9 cellular contexts compared by ENCODE assay signal in genomic region chr12:53985900-53986685, GRCh38. TPM values are rescaled to one million over a fixed set of nuclear protein-coding genes. Genes with fewer than 3 reads are reported as not detected.
DNase-seq lines count a peak whose midpoint lies in the region; ATAC-seq and TF ChIP-seq lines count a peak whose summit lies in the region.
"Had no signal": no experiment of that assay in that cellular context is flagged by ENCODE, and none has a peak within 500 bp of the region (broad histone marks: within the 10 kb centered on the region; RNA-seq: fewer than 3 reads in every experiment).

No MANE protein-coding gene starts in this region.

- peaks cover 6% of the 10 kb centered on the region for H3K9me3 Mint-ChIP-seq in dendritic cell treated with granulocyte-macrophage colony-stimulating factor and Interleukin-4, amounts not matched to agents 40 ng/mL and 50 ng/mL, for 4 days
- no peaks in the 10 kb centered on the region for H3K9me3 Mint-ChIP-seq in natural killer cell
- H3K9me3 Mint-ChIP-seq in activated T-helper 1 cell treated with anti-CD3 and anti-CD28 coated beads, Interleukin-12 subunit alpha, Interleukin-12 subunit beta, Interleukin-2, Interleukin-4 antibody, amounts not matched to agents 30 ng/mL and 10 ng/mL and 1 ng/mL, durations not matched to agents 14 hours and 24 hours and 36 hours, result no peaks in the 10 kb centered on the region

- CTCF ChIA-PET in BJ (lab: Yijun Ruan, JAX), result interaction anchor here (0.8 to 5.8 kb wide), 29 partner anchors 10 to 418 kb away, joined by 3 to 90 read pairs (median 6); partner anchors contain the start of genes HOXC5, HOXC8 and HOXC9

- ATAC-seq in natural killer cell, result peak; percentile 52 to 71 (median 66)
- ATAC-seq in GM21526 (IDR thresholded peaks at IDR 0.05; ENCODE audit: low FRiP score, unreplicated experiment), result no peak
- ATAC-seq in GM21529 (IDR thresholded peaks at IDR 0.05; ENCODE audit: unreplicated experiment), result no peak
- ATAC-seq in GM21576 (IDR thresholded peaks at IDR 0.05; ENCODE audit: unreplicated experiment), result no peak

- no peaks in the 10 kb centered on the region for H3K36me3 Mint-ChIP-seq in dendritic cell treated with granulocyte-macrophage colony-stimulating factor and Interleukin-4, amounts not matched to agents 40 ng/mL and 50 ng/mL, for 4 days (ENCODE audit: low read depth)
- peaks cover 5% of the 10 kb centered on the region for H3K36me3 Mint-ChIP-seq in natural killer cell
- H3K36me3 Mint-ChIP-seq in activated T-helper 1 cell treated with anti-CD3 and anti-CD28 coated beads, Interleukin-12 subunit alpha, Interleukin-12 subunit beta, Interleukin-2, Interleukin-4 antibody, amounts not matched to agents 30 ng/mL and 10 ng/mL and 1 ng/mL, durations not matched to agents 14 hours and 24 hours and 36 hours (ENCODE audit: low read depth), result no peaks in the 10 kb centered on the region

- H3K4me1 Mint-ChIP-seq in dendritic cell treated with granulocyte-macrophage colony-stimulating factor and Interleukin-4, amounts not matched to agents 40 ng/mL and 50 ng/mL, for 4 days (ENCODE audit: low read depth), result peaks cover 32% of the 10 kb centered on the region
- H3K4me1 Mint-ChIP-seq in natural killer cell, result peaks cover 30 to 49% of the 10 kb centered on the region in 2 donors
- peaks cover 25% of the 10 kb centered on the region for H3K4me1 Mint-ChIP-seq in activated T-helper 1 cell treated with anti-CD3 and anti-CD28 coated beads, Interleukin-12 subunit alpha, Interleukin-12 subunit beta, Interleukin-2, Interleukin-4 antibody, amounts not matched to agents 30 ng/mL and 10 ng/mL and 1 ng/mL, durations not matched to agents 14 hours and 24 hours and 36 hours (ENCODE audit: low read depth)

- peak overlapping the region; percentile 20 for H3K4me3 Mint-ChIP-seq in dendritic cell treated with granulocyte-macrophage colony-stimulating factor and Interleukin-4, amounts not matched to agents 40 ng/mL and 50 ng/mL, for 4 days
- H3K4me3 Mint-ChIP-seq in natural killer cell, result peak overlapping the region; percentile 67
- no peak overlapping the region for H3K4me3 Mint-ChIP-seq in activated T-helper 1 cell treated with anti-CD3 and anti-CD28 coated beads, Interleukin-12 subunit alpha, Interleukin-12 subunit beta, Interleukin-2, Interleukin-4 antibody, amounts not matched to agents 30 ng/mL and 10 ng/mL and 1 ng/mL, durations not matched to agents 14 hours and 24 hours and 36 hours

- intact Hi-C loops in dendritic cell treated with granulocyte-macrophage colony-stimulating factor and Interleukin-4, amounts not matched to agents 40 ng/mL and 50 ng/mL, for 4 days (cut with micrococcal nuclease), result no loop called here
- intact Hi-C loops in natural killer cell (cut with micrococcal nuclease), result loop anchor here (10.0 kb wide), 1 partner anchor 191 kb away; no protein-coding TSS in a partner anchor
- intact Hi-C loops in activated T-helper 1 cell treated with anti-CD3 and anti-CD28 coated beads, Interleukin-12 subunit alpha, Interleukin-12 subunit beta, Interleukin-2, Interleukin-4 antibody, amounts not matched to agents 30 ng/mL and 10 ng/mL and 1 ng/mL, durations not matched to agents 14 hours and 24 hours and 36 hours (cut with micrococcal nuclease), result loop anchor here (10.0 kb wide), 1 partner anchor 51 kb away; the partner anchor contains the start of gene HOXC13

- TF ChIP-seq CTCF in BJ (IDR thresholded peaks at IDR 0.05; ENCODE audit: insufficient read depth, low read depth, low read length) (no peak), natural killer cell (IDR thresholded peaks at IDR 0.05) (no peak)

- H3K36me3 ChIP-seq in BJ (ENCODE audit: control insufficient read depth, insufficient read depth, low read length), result no peaks in the 10 kb centered on the region; the same call in 1 of the 2 replicates

- H3K4me3 ChIP-seq in BJ (ENCODE audit: low read depth, low read length), result peak overlapping the region; percentile 60

- no peak overlapping the region for H3K27ac Mint-ChIP-seq in dendritic cell treated with granulocyte-macrophage colony-stimulating factor and Interleukin-4, amounts not matched to agents 40 ng/mL and 50 ng/mL, for 4 days
- H3K27ac Mint-ChIP-seq in natural killer cell, result peak overlapping the region; percentile 63 to 72
- no peak overlapping the region for H3K27ac Mint-ChIP-seq in activated T-helper 1 cell treated with anti-CD3 and anti-CD28 coated beads, Interleukin-12 subunit alpha, Interleukin-12 subunit beta, Interleukin-2, Interleukin-4 antibody, amounts not matched to agents 30 ng/mL and 10 ng/mL and 1 ng/mL, durations not matched to agents 14 hours and 24 hours and 36 hours

- DNase-seq in BJ (ENCODE audit: low read depth), result no peak
- DNase-seq in HT1080 (ENCODE audit: low read depth), result peak; percentile 37
- DNase-seq in natural killer cell, result no peak
- no peak for DNase-seq in activated T-helper 1 cell treated with anti-CD3 and anti-CD28 coated beads, Interleukin-12 subunit alpha, Interleukin-12 subunit beta, Interleukin-2, Interleukin-4 antibody, amounts not matched to agents 30 ng/mL and 10 ng/mL and 1 ng/mL, durations not matched to agents 14 hours and 24 hours and 36 hours (ENCODE audit: low spot score)

- peaks cover 99% of the 10 kb centered on the region for H3K27me3 Mint-ChIP-seq in dendritic cell treated with granulocyte-macrophage colony-stimulating factor and Interleukin-4, amounts not matched to agents 40 ng/mL and 50 ng/mL, for 4 days
- peaks cover 88 to 90% of the 10 kb centered on the region in 2 donors for H3K27me3 Mint-ChIP-seq in natural killer cell (ENCODE audit: low read depth in 2 of 2)
- H3K27me3 Mint-ChIP-seq in activated T-helper 1 cell treated with anti-CD3 and anti-CD28 coated beads, Interleukin-12 subunit alpha, Interleukin-12 subunit beta, Interleukin-2, Interleukin-4 antibody, amounts not matched to agents 30 ng/mL and 10 ng/mL and 1 ng/mL, durations not matched to agents 14 hours and 24 hours and 36 hours (ENCODE audit: insufficient read depth), result peaks cover 93% of the 10 kb centered on the region

- POLR2A ChIA-PET in BJ (lab: Charles Lee), result no interaction called here

- peaks cover 3% of the 10 kb centered on the region; the same call in 1 of the 2 replicates for H3K27me3 ChIP-seq in BJ (ENCODE audit: control insufficient read depth, insufficient read depth, low read length)

RNA-seq across cellular contexts. Expression of gene HOXC10, which starts 1.1 kb away (rescaled TPM):
- polyA plus RNA-seq in BJ (2011; rRNA removed), result 13.9 and 14.9 TPM in 2 replicates
- 5.2 and 10.6 TPM in 2 replicates for polyA minus RNA-seq in BJ (2011; rRNA and poly(A)+ RNA removed)
- total RNA-seq in HT1080 (2014; rRNA removed; shearing (Covaris generic)), result 2.7 and 3.8 TPM in 2 replicates
- 11.5 and 13.8 TPM in 2 replicates for polyA plus RNA-seq in HT1080 (2015; cell fraction: cytosol; rRNA removed)
- 2.5 and 5.9 TPM in 2 replicates for polyA plus RNA-seq in HT1080 (2015; cell fraction: nucleus; rRNA removed)
- not detected for total RNA-seq in natural killer cell
- total RNA-seq in activated T-helper 1 cell treated with anti-CD3 and anti-CD28 coated beads, Interleukin-12 subunit alpha, Interleukin-12 subunit beta, Interleukin-2, Interleukin-4 antibody, amounts not matched to agents 30 ng/mL and 10 ng/mL and 1 ng/mL, durations not matched to agents 14 hours and 24 hours and 36 hours, result not detected in 2 replicates
- total RNA-seq: cerebellum had no signal

RNA-seq across cellular contexts. Expression of gene HOTAIR, which starts 11.3 kb away (rescaled TPM):
- polyA plus RNA-seq in BJ (2011; rRNA removed), result 11.4 and 18.9 TPM in 2 replicates
- polyA minus RNA-seq in BJ (2011; rRNA and poly(A)+ RNA removed), result 1.2 and 1.5 TPM in 2 replicates
- total RNA-seq in HT1080 (2014; rRNA removed; shearing (Covaris generic)), result 0.88 TPM in 1 of 2 replicates, not detected in the other
- polyA plus RNA-seq in HT1080 (2015; cell fraction: cytosol; rRNA removed), result 0.10 and 0.24 TPM in 2 replicates
- polyA plus RNA-seq in HT1080 (2015; cell fraction: nucleus; rRNA removed), result 0.39 and 2.3 TPM in 2 replicates
- not detected for total RNA-seq in natural killer cell
- not detected in 2 replicates for total RNA-seq in activated T-helper 1 cell treated with anti-CD3 and anti-CD28 coated beads, Interleukin-12 subunit alpha, Interleukin-12 subunit beta, Interleukin-2, Interleukin-4 antibody, amounts not matched to agents 30 ng/mL and 10 ng/mL and 1 ng/mL, durations not matched to agents 14 hours and 24 hours and 36 hours
- total RNA-seq: cerebellum had no signal

RNA-seq across cellular contexts. Expression of gene HOXC11, which starts 13.2 kb away (rescaled TPM):
- polyA plus RNA-seq in BJ (2011; rRNA removed), result 3.2 and 4.9 TPM in 2 replicates
- 2.7 and 2.9 TPM in 2 replicates for polyA minus RNA-seq in BJ (2011; rRNA and poly(A)+ RNA removed)
- not detected in 2 replicates for total RNA-seq in HT1080 (2014; rRNA removed; shearing (Covaris generic))
- polyA plus RNA-seq in HT1080 (2015; cell fraction: cytosol; rRNA removed), result 0.20 and 0.41 TPM in 2 replicates
- 0.24 and 0.41 TPM in 2 replicates for polyA plus RNA-seq in HT1080 (2015; cell fraction: nucleus; rRNA removed)
- not detected for total RNA-seq in natural killer cell
- not detected in 2 replicates for total RNA-seq in activated T-helper 1 cell treated with anti-CD3 and anti-CD28 coated beads, Interleukin-12 subunit alpha, Interleukin-12 subunit beta, Interleukin-2, Interleukin-4 antibody, amounts not matched to agents 30 ng/mL and 10 ng/mL and 1 ng/mL, durations not matched to agents 14 hours and 24 hours and 36 hours
- total RNA-seq: cerebellum had no signal

RNA-seq across cellular contexts. Expression of gene HOXC9, which starts 13.9 kb away (rescaled TPM):
- polyA plus RNA-seq in BJ (2011; rRNA removed), result 1.2 and 1.8 TPM in 2 replicates
- 0.19 and 0.41 TPM in 2 replicates for polyA minus RNA-seq in BJ (2011; rRNA and poly(A)+ RNA removed)
- total RNA-seq in HT1080 (2014; rRNA removed; shearing (Covaris generic)), result 9.7 and 12.2 TPM in 2 replicates
- 5.6 and 7.5 TPM in 2 replicates for polyA plus RNA-seq in HT1080 (2015; cell fraction: cytosol; rRNA removed)
- polyA plus RNA-seq in HT1080 (2015; cell fraction: nucleus; rRNA removed), result 6.2 and 6.7 TPM in 2 replicates
- total RNA-seq in natural killer cell, result not detected
- not detected in 2 replicates for total RNA-seq in activated T-helper 1 cell treated with anti-CD3 and anti-CD28 coated beads, Interleukin-12 subunit alpha, Interleukin-12 subunit beta, Interleukin-2, Interleukin-4 antibody, amounts not matched to agents 30 ng/mL and 10 ng/mL and 1 ng/mL, durations not matched to agents 14 hours and 24 hours and 36 hours
- total RNA-seq: cerebellum had no signal

RNA-seq across cellular contexts. Expression of gene HOXC8, which starts 22.7 kb away (rescaled TPM):
- polyA plus RNA-seq in BJ (2011; rRNA removed), result 1.6 and 1.8 TPM in 2 replicates
- polyA minus RNA-seq in BJ (2011; rRNA and poly(A)+ RNA removed), result 0.51 and 0.62 TPM in 2 replicates
- 1.9 and 2.9 TPM in 2 replicates for total RNA-seq in HT1080 (2014; rRNA removed; shearing (Covaris generic))
- 5.6 and 6.3 TPM in 2 replicates for polyA plus RNA-seq in HT1080 (2015; cell fraction: cytosol; rRNA removed)
- polyA plus RNA-seq in HT1080 (2015; cell fraction: nucleus; rRNA removed), result 3.1 and 3.5 TPM in 2 replicates
- not detected for total RNA-seq in natural killer cell
- total RNA-seq in activated T-helper 1 cell treated with anti-CD3 and anti-CD28 coated beads, Interleukin-12 subunit alpha, Interleukin-12 subunit beta, Interleukin-2, Interleukin-4 antibody, amounts not matched to agents 30 ng/mL and 10 ng/mL and 1 ng/mL, durations not matched to agents 14 hours and 24 hours and 36 hours, result not detected in 2 replicates
- total RNA-seq: cerebellum had no signal

Comparison
In these comparisons a context has a peak if more than half of its experiments do, and no peak if none do; other contexts are left out.
1. H3K27ac Mint-ChIP-seq: peak in natural killer cell (2 of 2); none in dendritic cell treated with granulocyte-macrophage colony-stimulating factor and Interleukin-4, amounts not matched to agents 40 ng/mL and 50 ng/mL, for 4 days (single experiment) and activated T-helper 1 cell treated with anti-CD3 and anti-CD28 coated beads, Interleukin-12 subunit alpha, Interleukin-12 subunit beta, Interleukin-2, Interleukin-4 antibody, amounts not matched to agents 30 ng/mL and 10 ng/mL and 1 ng/mL, durations not matched to agents 14 hours and 24 hours and 36 hours (single experiment).
2. ATAC-seq: peak in natural killer cell (3 of 3); none in GM21526 (single experiment), GM21529 (single experiment) and GM21576 (single experiment).